In the genomic region with DNA sequence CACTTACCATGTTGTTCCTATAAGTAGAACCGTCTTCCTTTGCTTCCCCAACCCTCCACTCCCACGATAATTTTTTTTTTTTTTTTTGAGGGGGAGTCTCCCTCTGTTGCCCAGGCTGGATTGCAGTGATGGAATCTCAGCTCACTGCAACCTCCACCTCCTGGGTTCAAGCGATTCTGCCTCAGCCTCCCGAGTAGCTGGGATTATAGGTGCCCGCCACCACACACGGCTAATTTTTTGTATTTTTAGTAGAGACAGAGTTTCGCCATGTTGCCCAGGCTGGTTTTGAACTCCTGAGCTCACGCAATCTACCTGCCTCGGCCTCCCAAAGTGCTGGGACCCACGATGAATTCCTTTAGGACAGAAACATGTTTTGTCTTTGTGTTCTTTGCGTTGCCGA, we compare ENCODE assay signal across 7 cellular contexts. TPM values are rescaled to one million over a fixed set of nuclear protein-coding genes. Genes with fewer than 3 reads are reported as not detected.
DNase-seq lines count a peak whose midpoint lies in the region; ATAC-seq, FAIRE-seq and TF ChIP-seq lines count a peak whose summit lies in the region.
"Not testable (repeated sequence)": the region's sequence is repeated elsewhere in the genome, so short reads cannot be mapped to it uniquely, and the experiment has no call there.

No MANE protein-coding gene starts in this region.

- DNase-seq in CD4-positive, alpha-beta memory T cell; activated CD8-positive, alpha-beta T cell treated with anti-CD3 and anti-CD28 coated beads for 36 hours; activated naive CD4-positive, alpha-beta T cell treated with anti-CD3 and anti-CD28 coated beads for 36 hours; GM12878 (ENCODE audit: low read depth, low spot score); naive thymus-derived CD4-positive, alpha-beta T cell; stimulated activated naive B cell treated with anti-CD40 and anti-IgM and Interleukin-4, amounts not matched to agents 10 μg/mL and 1 μg/mL and 100 μg/mL, for 72 hours: not testable (repeated sequence)

- not testable (repeated sequence) for H3K27me3 Mint-ChIP-seq in CD4-positive, alpha-beta memory T cell; activated CD8-positive, alpha-beta T cell treated with anti-CD3 and anti-CD28 coated beads for 36 hours; activated naive CD4-positive, alpha-beta T cell treated with anti-CD3 and anti-CD28 coated beads for 36 hours (ENCODE audit: low read depth); naive thymus-derived CD4-positive, alpha-beta T cell; stimulated activated naive B cell treated with anti-CD40 and anti-IgM and Interleukin-4, amounts not matched to agents 10 μg/mL and 1 μg/mL and 100 μg/mL, for 72 hours

- H3K4me1 Mint-ChIP-seq in CD4-positive, alpha-beta memory T cell = peaks cover 72 to 97% (median 86%) of the 10 kb centered on the region in 4 donors
- H3K4me1 Mint-ChIP-seq in activated CD8-positive, alpha-beta T cell treated with anti-CD3 and anti-CD28 coated beads for 36 hours (ENCODE audit: low read depth) = peaks cover 90% of the 10 kb centered on the region
- H3K4me1 Mint-ChIP-seq in activated naive CD4-positive, alpha-beta T cell treated with anti-CD3 and anti-CD28 coated beads for 36 hours (ENCODE audit: low read depth) = peaks cover 89% of the 10 kb centered on the region
- H3K4me1 Mint-ChIP-seq in naive thymus-derived CD4-positive, alpha-beta T cell = peaks cover 68 to 99% (median 95%) of the 10 kb centered on the region in 7 donors
- peaks cover 52 to 96% of the 10 kb centered on the region in 2 donors for H3K4me1 Mint-ChIP-seq in stimulated activated naive B cell treated with anti-CD40 and anti-IgM and Interleukin-4, amounts not matched to agents 10 μg/mL and 1 μg/mL and 100 μg/mL, for 72 hours

- H3K36me3 ChIP-seq in CD4-positive, alpha-beta memory T cell (ENCODE audit: insufficient read depth, low read length); GM12878 (ENCODE audit: control insufficient read depth in 2 of 2, insufficient read depth in 2 of 2, low read length in 1 of 2); naive thymus-derived CD4-positive, alpha-beta T cell (ENCODE audit: control insufficient read depth in 2 of 3, insufficient read depth in 3 of 3, low read length in 3 of 3): not testable (repeated sequence)

- not testable (repeated sequence) for BruUV-seq in GM12878 (replicated peaks; lab: Mats Ljungman, UMichigan)

- not testable (repeated sequence) for H4K20me1 ChIP-seq in GM12878 (ENCODE audit: control insufficient read depth, insufficient read depth)

- H3K9me3 Mint-ChIP-seq in CD4-positive, alpha-beta memory T cell; activated CD8-positive, alpha-beta T cell treated with anti-CD3 and anti-CD28 coated beads for 36 hours; activated naive CD4-positive, alpha-beta T cell treated with anti-CD3 and anti-CD28 coated beads for 36 hours; naive thymus-derived CD4-positive, alpha-beta T cell; stimulated activated naive B cell treated with anti-CD40 and anti-IgM and Interleukin-4, amounts not matched to agents 10 μg/mL and 1 μg/mL and 100 μg/mL, for 72 hours: not testable (repeated sequence)

- not testable (repeated sequence) for ATAC-seq in activated CD8-positive, alpha-beta T cell treated with anti-CD3 and anti-CD28 coated beads for 36 hours; GM12878; naive thymus-derived CD4-positive, alpha-beta T cell; stimulated activated naive B cell treated with anti-CD40 and anti-IgM and Interleukin-4, amounts not matched to agents 10 μg/mL and 1 μg/mL and 100 μg/mL, for 72 hours (replicated peaks)

- not testable (repeated sequence) for TF ChIP-seq CTCF in VCaP (conservative IDR thresholded peaks at IDR 0.05); activated CD8-positive, alpha-beta T cell treated with anti-CD3 and anti-CD28 coated beads for 36 hours (IDR thresholded peaks at IDR 0.05); GM12878 (IDR thresholded peaks at IDR 0.05 in 2 of 3, conservative IDR thresholded peaks at IDR 0.05 in 1 of 3; ENCODE audit: control insufficient read depth in 2 of 3, extremely low read depth in 1 of 3, insufficient read depth in 1 of 3, low read depth in 3 of 3, low read length in 3 of 3)

- not testable (repeated sequence) for FAIRE-seq in GM12878 (lab: Jason Lieb, UNC)

- not testable (repeated sequence) for H3K4me3 ChIP-seq in CD4-positive, alpha-beta memory T cell (ENCODE audit: low read length in 2 of 2); GM12878; naive thymus-derived CD4-positive, alpha-beta T cell (ENCODE audit: low read length)

- not testable (repeated sequence) for H3K4me2 ChIP-seq in GM12878 (ENCODE audit: control insufficient read depth, insufficient read depth)

- peak overlapping the region in 4 of 8 donors; percentile 27 to 48 (median 43) for H3K4me3 Mint-ChIP-seq in CD4-positive, alpha-beta memory T cell
- H3K4me3 Mint-ChIP-seq in activated CD8-positive, alpha-beta T cell treated with anti-CD3 and anti-CD28 coated beads for 36 hours = peak overlapping the region; percentile 22
- H3K4me3 Mint-ChIP-seq in activated naive CD4-positive, alpha-beta T cell treated with anti-CD3 and anti-CD28 coated beads for 36 hours = not testable (repeated sequence)
- H3K4me3 Mint-ChIP-seq in naive thymus-derived CD4-positive, alpha-beta T cell = peak overlapping the region in 5 of 10 donors; percentile 4 to 59 (median 34)
- H3K4me3 Mint-ChIP-seq in stimulated activated naive B cell treated with anti-CD40 and anti-IgM and Interleukin-4, amounts not matched to agents 10 μg/mL and 1 μg/mL and 100 μg/mL, for 72 hours = peak overlapping the region in 1 of 2 donors; percentile 14

- H3K27ac ChIP-seq in CD4-positive, alpha-beta memory T cell (ENCODE audit: low read depth, low read length); GM12878 (ENCODE audit: control insufficient read depth, insufficient read depth); naive thymus-derived CD4-positive, alpha-beta T cell (ENCODE audit: low read depth, low read length): not testable (repeated sequence)
- peak overlapping the region; percentile 99; the same call in 1 of the 2 replicates for H3K27ac ChIP-seq in VCaP

- H2AFZ ChIP-seq in GM12878 (ENCODE audit: control insufficient read depth, low read depth, low read length) = not testable (repeated sequence)

- H3K36me3 Mint-ChIP-seq in CD4-positive, alpha-beta memory T cell = peaks cover 16 to 20% of the 10 kb centered on the region in 2 donors
- H3K36me3 Mint-ChIP-seq in activated CD8-positive, alpha-beta T cell treated with anti-CD3 and anti-CD28 coated beads for 36 hours (ENCODE audit: low read depth) = peaks cover 61% of the 10 kb centered on the region
- H3K36me3 Mint-ChIP-seq in activated naive CD4-positive, alpha-beta T cell treated with anti-CD3 and anti-CD28 coated beads for 36 hours (ENCODE audit: low read depth) = peaks cover 20% of the 10 kb centered on the region
- peaks cover 3 to 31% (median 14%) of the 10 kb centered on the region in 5 donors for H3K36me3 Mint-ChIP-seq in naive thymus-derived CD4-positive, alpha-beta T cell
- H3K36me3 Mint-ChIP-seq in stimulated activated naive B cell treated with anti-CD40 and anti-IgM and Interleukin-4, amounts not matched to agents 10 μg/mL and 1 μg/mL and 100 μg/mL, for 72 hours = peaks cover 32 to 48% of the 10 kb centered on the region in 2 donors

- H3K4me1 ChIP-seq in CD4-positive, alpha-beta memory T cell (ENCODE audit: insufficient read depth, low read length) = peaks cover 91% of the 10 kb centered on the region
- peaks cover 39% of the 10 kb centered on the region for H3K4me1 ChIP-seq in GM12878 (ENCODE audit: control insufficient read depth, insufficient read depth, low read length)
- peaks cover 51 to 63% of the 10 kb centered on the region in 2 donors for H3K4me1 ChIP-seq in naive thymus-derived CD4-positive, alpha-beta T cell (ENCODE audit: control insufficient read depth in 2 of 2, insufficient read depth in 2 of 2, low read length in 2 of 2)

- in situ Hi-C loops in GM12878 (cut with MboI) = not testable (repeated sequence)

- RAD21 ChIA-PET in GM12878 (lab: Charles Lee; ENCODE audit: unreplicated experiment) = interaction anchor here (0.7 to 1.5 kb wide), 2 partner anchors 12 to 17 kb away, joined by 3 to 6 read pairs; no protein-coding TSS in a partner anchor

- not testable (repeated sequence) for H3K9me3 ChIP-seq in CD4-positive, alpha-beta memory T cell (ENCODE audit: control insufficient read depth in 1 of 2, low read length in 2 of 2); GM12878 (replicated peaks; ENCODE audit: control insufficient read depth, insufficient read depth, low read length); naive thymus-derived CD4-positive, alpha-beta T cell (ENCODE audit: control insufficient read depth in 2 of 3, low read length in 3 of 3)

- intact Hi-C loops in CD4-positive, alpha-beta memory T cell (cut with micrococcal nuclease); activated CD8-positive, alpha-beta T cell treated with anti-CD3 and anti-CD28 coated beads for 36 hours (cut with micrococcal nuclease); activated naive CD4-positive, alpha-beta T cell treated with anti-CD3 and anti-CD28 coated beads for 36 hours (cut with micrococcal nuclease); GM12878 (cut with micrococcal nuclease; ENCODE audit: unreplicated experiment); naive thymus-derived CD4-positive, alpha-beta T cell (cut with micrococcal nuclease): not testable (repeated sequence)

- not testable (repeated sequence) for H3K27me3 ChIP-seq in CD4-positive, alpha-beta memory T cell (ENCODE audit: insufficient read depth, low read length); GM12878 (replicated peaks in 1 of 2; ENCODE audit: control insufficient read depth in 2 of 2, insufficient read depth in 2 of 2, low read length in 1 of 2); naive thymus-derived CD4-positive, alpha-beta T cell (ENCODE audit: control insufficient read depth in 2 of 2, insufficient read depth in 2 of 2, low read length in 2 of 2)

- H3K27ac Mint-ChIP-seq in CD4-positive, alpha-beta memory T cell = peak overlapping the region in 6 of 7 donors; percentile 0 to 81 (median 49)
- peak overlapping the region; percentile 86 for H3K27ac Mint-ChIP-seq in activated CD8-positive, alpha-beta T cell treated with anti-CD3 and anti-CD28 coated beads for 36 hours
- peak overlapping the region; percentile 68 for H3K27ac Mint-ChIP-seq in activated naive CD4-positive, alpha-beta T cell treated with anti-CD3 and anti-CD28 coated beads for 36 hours
- peak overlapping the region in 8 of 9 donors; percentile 1 to 88 (median 68) for H3K27ac Mint-ChIP-seq in naive thymus-derived CD4-positive, alpha-beta T cell
- peak overlapping the region; percentile 38 for H3K27ac Mint-ChIP-seq in stimulated activated naive B cell treated with anti-CD40 and anti-IgM and Interleukin-4, amounts not matched to agents 10 μg/mL and 1 μg/mL and 100 μg/mL, for 72 hours

- not testable (repeated sequence) for TF ChIP-seq POLR2A in GM12878 (IDR thresholded peaks at IDR 0.05; ENCODE audit: low read depth, low read length)

- SMC1A ChIA-PET in GM12878 (lab: Charles Lee; ENCODE audit: uncharacterized antibody, unreplicated experiment) = interaction anchor here (1.3 to 12.3 kb wide), 2 partner anchors 14 to 43 kb away, joined by 4 to 252 read pairs; no protein-coding TSS in a partner anchor

- not testable (repeated sequence) for TF ChIP-seq EP300 in GM12878 (IDR thresholded peaks at IDR 0.05; ENCODE audit: borderline replicate concordance in 1 of 2, control insufficient read depth in 1 of 2, low read depth in 2 of 2, low read length in 2 of 2)

- POLR2A ChIA-PET in CD4-positive, alpha-beta memory T cell (lab: Charles Lee; ENCODE audit: partially characterized antibody) = interaction anchor here (0.8 to 6.5 kb wide), 2 partner anchors 13 to 52 kb away, joined by 4 to 59 read pairs; partner anchors contain the start of gene RPS27L
- POLR2A ChIA-PET in activated CD8-positive, alpha-beta T cell treated with anti-CD3 and anti-CD28 coated beads for 36 hours (lab: Charles Lee) = not testable (repeated sequence)
- POLR2A ChIA-PET in GM12878 (lab: Charles Lee) = interaction anchor here (0.7 to 1.7 kb wide), 2 partner anchors 23 to 34 kb away, joined by 3 to 5 read pairs; no protein-coding TSS in a partner anchor
- POLR2A ChIA-PET in naive thymus-derived CD4-positive, alpha-beta T cell (lab: Charles Lee) = interaction anchor here (0.7 to 2.3 kb wide), 2 partner anchors 17 to 22 kb away, joined by 3 to 6 read pairs; no protein-coding TSS in a partner anchor

- not testable (repeated sequence) for TF ChIP-seq RAD21 in GM12878 (IDR thresholded peaks at IDR 0.05; ENCODE audit: insufficient read depth, low read depth, low read length)

- 87% methylated on average over 12 of the region's 12 CpGs for WGBS in GM12878 (ENCODE audit: insufficient coverage, insufficient replicate concordance, low lambda C conversion rate, missing lambda C conversion rate)

- peaks cover 79% of the 10 kb centered on the region for H3K79me2 ChIP-seq in GM12878 (ENCODE audit: control insufficient read depth, insufficient read depth, low read length)

- H3K9ac ChIP-seq in GM12878 (ENCODE audit: control insufficient read depth, insufficient read depth, low read length) = not testable (repeated sequence)

- CTCF ChIA-PET in CD4-positive, alpha-beta memory T cell (lab: Charles Lee; ENCODE audit: partially characterized antibody) = interaction anchor here (0.7 kb wide), 1 partner anchor 362 kb away, joined by 3 read pairs; no protein-coding TSS in a partner anchor
- CTCF ChIA-PET in activated CD8-positive, alpha-beta T cell treated with anti-CD3 and anti-CD28 coated beads for 36 hours (lab: Charles Lee); activated naive CD4-positive, alpha-beta T cell treated with anti-CD3 and anti-CD28 coated beads for 36 hours (lab: Charles Lee); naive thymus-derived CD4-positive, alpha-beta T cell (lab: Charles Lee): not testable (repeated sequence)
- CTCF ChIA-PET in GM12878 (lab: Yijun Ruan, JAX) = interaction anchor here (0.6 kb wide), 1 partner anchor 15 kb away, joined by 3 read pairs; no protein-coding TSS in a partner anchor

RNA-seq across cellular contexts. Expression of gene RAB8B, which starts 19.4 kb away (rescaled TPM):
- 10 to 100 TPM; 86.0 to 86.4 TPM for total RNA-seq in CD4-positive, alpha-beta memory T cell
- 10 to 100 TPM; 35.1 to 58.3 TPM for polyA plus RNA-seq in CD4-positive, alpha-beta memory T cell
- total RNA-seq in activated CD8-positive, alpha-beta T cell treated with anti-CD3 and anti-CD28 coated beads for 36 hours = 100 to 1,000 TPM; 252 to 261 TPM
- 10 to 100 TPM; 91.5 to 93.1 TPM for total RNA-seq in activated naive CD4-positive, alpha-beta T cell treated with anti-CD3 and anti-CD28 coated beads for 36 hours
- 40.8 and 42.3 TPM in 2 replicates for total RNA-seq in GM12878 (2013; cell fraction: nucleolus; rRNA removed)
- 52.0 and 71.2 TPM in 2 replicates for total RNA-seq in GM12878 (2014; rRNA removed)
- 98.5 and 104 TPM in 2 replicates for total RNA-seq in GM12878 (2014; rRNA removed; fragmentation: Illumina TruSeq; extraction: Trizol)
- 71.7 and 73.1 TPM in 2 replicates for total RNA-seq in GM12878 (2021)
- polyA plus RNA-seq in GM12878 (2011; ENCODE audit: low read depth) = 23.3 TPM
- polyA plus RNA-seq in GM12878 (2011; rRNA removed) = 76.0 and 120 TPM in 2 replicates
- polyA plus RNA-seq in GM12878 (2011; cell fraction: cytosol; rRNA removed) = 25.1 and 48.1 TPM in 2 replicates
- polyA plus RNA-seq in GM12878 (2011; cell fraction: nucleus; rRNA removed) = 32.8 and 39.5 TPM in 2 replicates
- polyA plus RNA-seq in GM12878 (2012) = 47.5 and 47.8 TPM in 2 replicates
- polyA plus RNA-seq in GM12878 (2014; fragmentation: Illumina TruSeq; extraction: Trizol) = 76.4 and 123 TPM in 2 replicates
- 10 to 100 TPM; 17.8 to 26.0 TPM for polyA plus RNA-seq in GM12878 (2014; fragmentation: Nextera tagmentation; extraction: Ambion mirVana)
- polyA plus RNA-seq in GM12878 (2014; rRNA removed) = 49.0 and 53.4 TPM in 2 replicates
- 10 to 100 TPM; 64.0 to 66.3 TPM for polyA plus RNA-seq in GM12878 (2016; fragmentation: Nextera tagmentation; extraction: Ambion mirVana)
- 71.1 and 79.5 TPM in 2 replicates for polyA minus RNA-seq in GM12878 (2011; rRNA and poly(A)+ RNA removed)
- 107 and 133 TPM in 2 replicates for polyA minus RNA-seq in GM12878 (2011; cell fraction: cytosol; rRNA and poly(A)+ RNA removed)
- polyA minus RNA-seq in GM12878 (2011; cell fraction: nucleus; rRNA and poly(A)+ RNA removed) = 11.1 and 13.0 TPM in 2 replicates
- 100 to 1,000 TPM in 1 of 5 experiments, 10 to 100 TPM in 4; 37.2 to 100 (median 71.3) TPM for total RNA-seq in naive thymus-derived CD4-positive, alpha-beta T cell
- polyA plus RNA-seq in naive thymus-derived CD4-positive, alpha-beta T cell = 10 to 100 TPM; 30.4 to 32.0 TPM

RNA-seq across cellular contexts. Expression of gene RPS27L, which starts 51.5 kb away (rescaled TPM):
- 100 to 1,000 TPM; 150 to 161 TPM for total RNA-seq in CD4-positive, alpha-beta memory T cell
- 100 to 1,000 TPM; 187 to 211 TPM for polyA plus RNA-seq in CD4-positive, alpha-beta memory T cell
- 100 to 1,000 TPM; 150 to 158 TPM for total RNA-seq in activated CD8-positive, alpha-beta T cell treated with anti-CD3 and anti-CD28 coated beads for 36 hours
- 100 to 1,000 TPM; 220 to 222 TPM for total RNA-seq in activated naive CD4-positive, alpha-beta T cell treated with anti-CD3 and anti-CD28 coated beads for 36 hours
- total RNA-seq in GM12878 (2013; cell fraction: nucleolus; rRNA removed) = 60.8 and 66.7 TPM in 2 replicates
- 141 and 166 TPM in 2 replicates for total RNA-seq in GM12878 (2014; rRNA removed)
- 169 and 170 TPM in 2 replicates for total RNA-seq in GM12878 (2014; rRNA removed; fragmentation: Illumina TruSeq; extraction: Trizol)
- 144 and 145 TPM in 2 replicates for total RNA-seq in GM12878 (2021)
- polyA plus RNA-seq in GM12878 (2011; ENCODE audit: low read depth) = 70.4 TPM
- 265 and 363 TPM in 2 replicates for polyA plus RNA-seq in GM12878 (2011; rRNA removed)
- polyA plus RNA-seq in GM12878 (2011; cell fraction: cytosol; rRNA removed) = 107 and 134 TPM in 2 replicates
- polyA plus RNA-seq in GM12878 (2011; cell fraction: nucleus; rRNA removed) = 65.9 and 76.8 TPM in 2 replicates
- 162 and 187 TPM in 2 replicates for polyA plus RNA-seq in GM12878 (2012)
- 133 and 151 TPM in 2 replicates for polyA plus RNA-seq in GM12878 (2014; fragmentation: Illumina TruSeq; extraction: Trizol)
- 100 to 1,000 TPM; 468 to 596 TPM for polyA plus RNA-seq in GM12878 (2014; fragmentation: Nextera tagmentation; extraction: Ambion mirVana)
- polyA plus RNA-seq in GM12878 (2014; rRNA removed) = 157 and 175 TPM in 2 replicates
- 100 to 1,000 TPM; 968 to 970 TPM for polyA plus RNA-seq in GM12878 (2016; fragmentation: Nextera tagmentation; extraction: Ambion mirVana)
- polyA minus RNA-seq in GM12878 (2011; rRNA and poly(A)+ RNA removed) = 31.7 and 43.2 TPM in 2 replicates
- 19.0 and 24.1 TPM in 2 replicates for polyA minus RNA-seq in GM12878 (2011; cell fraction: cytosol; rRNA and poly(A)+ RNA removed)
- 21.6 and 30.4 TPM in 2 replicates for polyA minus RNA-seq in GM12878 (2011; cell fraction: nucleus; rRNA and poly(A)+ RNA removed)
- total RNA-seq in naive thymus-derived CD4-positive, alpha-beta T cell = 100 to 1,000 TPM in 3 of 5 experiments, 10 to 100 TPM in 2; 38.7 to 248 (median 111) TPM
- polyA plus RNA-seq in naive thymus-derived CD4-positive, alpha-beta T cell = 100 to 1,000 TPM in 1 of 2 donors, 10 to 100 TPM in 1; 86.8 to 224 TPM
